ENCODE assay signal across 17 cellular contexts in the genomic region with DNA sequence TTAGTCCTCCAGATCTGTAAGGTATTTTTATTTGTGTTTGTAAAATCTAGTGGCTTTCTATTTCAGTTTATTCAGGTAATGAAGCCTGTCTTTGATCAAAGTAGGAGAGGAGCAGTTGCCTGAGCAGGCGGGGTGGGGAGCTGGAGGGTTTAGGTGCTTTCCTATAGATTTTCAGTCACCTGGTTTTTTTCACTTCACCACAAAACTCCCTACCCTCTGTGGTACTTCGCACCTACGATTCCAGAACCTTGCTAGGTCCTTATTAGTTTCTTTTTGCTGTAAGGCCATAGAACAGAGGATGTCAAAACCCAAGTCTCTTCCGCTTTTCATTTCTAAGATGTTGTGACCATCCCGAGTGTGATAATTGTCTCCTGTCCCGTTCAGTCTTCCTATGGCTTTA. TPM values are rescaled to one million over a fixed set of nuclear protein-coding genes. Genes with fewer than 3 reads are reported as not detected.
DNase-seq lines count a peak whose midpoint lies in the region; ATAC-seq, FAIRE-seq and TF ChIP-seq lines count a peak whose summit lies in the region.
"Had no signal": no experiment of that assay in that cellular context is flagged by ENCODE, and none has a peak within 500 bp of the region (broad histone marks: within the 10 kb centered on the region; RNA-seq: fewer than 3 reads in every experiment).

No MANE protein-coding gene starts in this region.

- H3K4me1 ChIP-seq in naive thymus-derived CD4-positive, alpha-beta T cell (ENCODE audit: control insufficient read depth in 2 of 2, insufficient read depth in 2 of 2, low read length in 2 of 2): peaks cover 0 to under 1% of the 10 kb centered on the region in 2 donors

- H3K9me3 ChIP-seq in naive thymus-derived CD4-positive, alpha-beta T cell (ENCODE audit: control insufficient read depth in 2 of 3, low read length in 3 of 3): no peaks in the 10 kb centered on the region
- H3K9me3 ChIP-seq: MG63, spleen had no signal

- no peak for FAIRE-seq in H54 (lab: Jason Lieb, UNC)
- FAIRE-seq: D721Med had no signal

- H3K36me3 ChIP-seq in naive thymus-derived CD4-positive, alpha-beta T cell (ENCODE audit: control insufficient read depth in 2 of 3, insufficient read depth in 3 of 3, low read length in 3 of 3): peaks cover 0 to 26% (median 0%) of the 10 kb centered on the region in 3 experiments
- H3K36me3 ChIP-seq: MG63 had no signal

- no peak overlapping the region for H3K27ac ChIP-seq in naive thymus-derived CD4-positive, alpha-beta T cell (ENCODE audit: low read depth, low read length)
- H3K27ac ChIP-seq: GM23248, spleen had no signal

- no peaks in the 10 kb centered on the region for H3K27me3 ChIP-seq in naive thymus-derived CD4-positive, alpha-beta T cell (ENCODE audit: control insufficient read depth in 2 of 2, insufficient read depth in 2 of 2, low read length in 2 of 2)
- H3K27me3 ChIP-seq: MG63, spleen had no signal

- ATAC-seq in GM21390 (IDR thresholded peaks at IDR 0.05; ENCODE audit: unreplicated experiment) (peak; percentile 54), HG03175 (IDR thresholded peaks at IDR 0.05; ENCODE audit: unreplicated experiment) (peak; percentile 38)
- peak; percentile 73 for ATAC-seq in naive thymus-derived CD4-positive, alpha-beta T cell

- CTCF ChIA-PET in naive thymus-derived CD4-positive, alpha-beta T cell (lab: Charles Lee): interaction anchor here (0.6 kb wide), 1 partner anchor 24 kb away, joined by 3 read pairs; no protein-coding TSS in a partner anchor

- H3K4me1 Mint-ChIP-seq in naive thymus-derived CD4-positive, alpha-beta T cell: peaks cover 22 to 58% (median 49%) of the 10 kb centered on the region in 7 donors

- no peak overlapping the region for H3K4me3 Mint-ChIP-seq in naive thymus-derived CD4-positive, alpha-beta T cell
- H3K4me3 Mint-ChIP-seq: activated CD4-positive, alpha-beta T cell treated with anti-CD3 and anti-CD28 coated beads, Interleukin-2, amount 10 ng/mL, durations not matched to agents 7 days and 5 days had no signal

- H3K27ac Mint-ChIP-seq in naive thymus-derived CD4-positive, alpha-beta T cell: no peak overlapping the region
- H3K27ac Mint-ChIP-seq: activated CD4-positive, alpha-beta T cell treated with anti-CD3 and anti-CD28 coated beads, Interleukin-2, amount 10 ng/mL, durations not matched to agents 7 days and 5 days had no signal

- intact Hi-C loops in naive thymus-derived CD4-positive, alpha-beta T cell (cut with micrococcal nuclease): no loop called here

- no peaks in the 10 kb centered on the region for H3K9me3 Mint-ChIP-seq in naive thymus-derived CD4-positive, alpha-beta T cell

- POLR2A ChIA-PET in naive thymus-derived CD4-positive, alpha-beta T cell (lab: Charles Lee): no interaction called here

- peaks cover 13 to 77% (median 53%) of the 10 kb centered on the region in 5 donors for H3K36me3 Mint-ChIP-seq in naive thymus-derived CD4-positive, alpha-beta T cell

- DNase-seq in activated gamma-delta T cell treated with Interleukin-2 at 50 U/mL for 16 hours: peak; percentile 3
- no peak for DNase-seq in activated gamma-delta T cell (lab: John Stamatoyannopoulos, UW)
- no peak for DNase-seq in naive thymus-derived CD4-positive, alpha-beta T cell
- no peak for DNase-seq in GDM1 (lab: John Stamatoyannopoulos, UW)
- no peak for DNase-seq in kidney glomerular epithelial cell (lab: John Stamatoyannopoulos, UW)
- no peak for DNase-seq in H54 (ENCODE audit: insufficient read length, low spot score)
- DNase-seq: ACHN; activated CD4-positive, alpha-beta T cell treated with anti-CD3 and anti-CD28 coated beads, Interleukin-2, amount 10 ng/mL, durations not matched to agents 7 days and 5 days; cortex of kidney; GM23248; mesendoderm; MG63; OCI-M1; spleen had no signal

- no peaks in the 10 kb centered on the region for H3K27me3 Mint-ChIP-seq in naive thymus-derived CD4-positive, alpha-beta T cell
- H3K27me3 Mint-ChIP-seq: activated CD4-positive, alpha-beta T cell treated with anti-CD3 and anti-CD28 coated beads, Interleukin-2, amount 10 ng/mL, durations not matched to agents 7 days and 5 days had no signal

- no peak overlapping the region for H3K4me3 ChIP-seq in naive thymus-derived CD4-positive, alpha-beta T cell (ENCODE audit: low read length)
- H3K4me3 ChIP-seq: GM23248, MG63, spleen had no signal

- TF ChIP-seq POLR2A in H54 (IDR thresholded peaks at IDR 0.05; ENCODE audit: low read depth, low read length): no peak

RNA-seq across cellular contexts. Expression of gene SLAIN1, which starts 26.6 kb away (rescaled TPM):
- total RNA-seq in naive thymus-derived CD4-positive, alpha-beta T cell: 10 to 100 TPM; 28.3 to 67.8 (median 42.4) TPM
- 10 to 100 TPM; 21.5 to 31.2 TPM for polyA plus RNA-seq in naive thymus-derived CD4-positive, alpha-beta T cell
- total RNA-seq: GM23248 had no signal
- polyA plus RNA-seq: GM23248 had no signal
